ENCODE assay signal across 23 cellular contexts in the genomic region with DNA sequence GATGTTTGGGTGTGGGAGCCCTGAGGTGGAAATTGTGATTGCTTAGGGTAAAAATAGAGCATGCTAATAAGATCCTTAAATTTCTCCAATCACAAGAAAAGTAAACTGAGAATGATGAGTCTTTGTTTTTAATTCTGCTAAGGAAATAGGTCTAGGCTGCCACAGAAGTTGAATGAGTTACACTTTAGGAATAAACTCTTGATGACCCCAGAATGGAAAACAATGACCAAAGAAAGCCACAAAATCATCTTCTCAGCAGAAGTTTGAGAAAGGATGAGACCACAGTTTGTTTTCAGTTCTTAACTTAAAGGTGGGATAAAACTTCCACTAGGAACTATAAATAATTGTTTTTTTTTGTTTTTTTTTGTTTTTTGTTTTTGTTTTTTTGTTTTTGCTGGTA.
A peak's percentile ranks its signal among the peaks of the same experiment; 100 is the strongest.
DNase-seq lines count a peak whose midpoint lies in the region; ATAC-seq and TF ChIP-seq lines count a peak whose summit lies in the region.
"Had no signal": no experiment of that assay in that cellular context is flagged by ENCODE, and none has a peak within 500 bp of the region (broad histone marks: within the 10 kb centered on the region; RNA-seq: fewer than 3 reads in every experiment).

No MANE protein-coding gene starts in this region.

- H3K4me1 ChIP-seq in BLaER1 treated with 17β-estradiol and CSF1 and Interleukin-3, amounts not matched to agents 10 nM and 100 nM, result peaks cover 17 to 31% (median 28%) of the 10 kb centered on the region in 10 experiments

- ATAC-seq in GM21825 (IDR thresholded peaks at IDR 0.05; ENCODE audit: unreplicated experiment) (no peak), left colon (no peak), HG02885 (IDR thresholded peaks at IDR 0.05; ENCODE audit: poor library complexity, unreplicated experiment) (no peak)
- ATAC-seq: GM12878 had no signal

- intact Hi-C loops in left colon (cut with DNase I, micrococcal nuclease), result no loop called here

- no peak overlapping the region for H3K9ac ChIP-seq in BLaER1 treated with 17β-estradiol and CSF1 and Interleukin-3, amounts not matched to agents 10 nM and 100 nM

- no peaks in the 10 kb centered on the region for H3K27me3 ChIP-seq in BLaER1 treated with 17β-estradiol and CSF1 and Interleukin-3, amounts not matched to agents 10 nM and 100 nM
- H3K27me3 ChIP-seq: MG63, SJSA1 had no signal

- peaks cover 0 to 14% (median 5%) of the 10 kb centered on the region in 11 experiments; a peak in 7 of 22 replicates for H3K9me3 ChIP-seq in BLaER1 treated with 17β-estradiol and CSF1 and Interleukin-3, amounts not matched to agents 10 nM and 100 nM (replicated peaks in 1 of 11)
- H3K9me3 ChIP-seq: MG63, SJSA1 had no signal

- no peak for TF ChIP-seq CTCF in choroid plexus epithelial cell (conservative IDR thresholded peaks at IDR 0.05; ENCODE audit: low read depth, low read length)

- H3K36me3 ChIP-seq in BLaER1 treated with 17β-estradiol and CSF1 and Interleukin-3, amounts not matched to agents 10 nM and 100 nM, result no peaks in the 10 kb centered on the region
- H3K36me3 ChIP-seq: MG63, SJSA1 had no signal

- no peak overlapping the region for H3K27ac ChIP-seq in BLaER1 treated with 17β-estradiol and CSF1 and Interleukin-3, amounts not matched to agents 10 nM and 100 nM
- H3K27ac ChIP-seq: SJSA1 had no signal

- DNase-seq in MV-4-11 (lab: John Stamatoyannopoulos, UW) (peak; percentile 48), choroid plexus epithelial cell (ENCODE audit: low read depth) (peak; percentile 54), myocyte (ENCODE audit: low read depth) (peak; percentile 13), left colon (no peak), RPMI8226 (no peak)
- DNase-seq: 8988T, AML-193, DMS79 treated with DMSO at 0.1 percent for 48 hours, GOT3, HCEC 1CT, IMR-90, MG63, NCI-H1048, NCI-H1436, NCI-H2029, NCI-H226, NCI-H510A treated with DMSO at 0.1 percent for 48 hours, NCI-H748 treated with DMSO at 0.1 percent for 48 hours had no signal

- no peaks in the 10 kb centered on the region for H4K20me1 ChIP-seq in BLaER1 treated with 17β-estradiol and CSF1 and Interleukin-3, amounts not matched to agents 10 nM and 100 nM

- H3K4me2 ChIP-seq in BLaER1 treated with 17β-estradiol and CSF1 and Interleukin-3, amounts not matched to agents 10 nM and 100 nM, result peak overlapping the region in 8 of 11 experiments; percentile 2 to 37 (median 16); a peak in 5 of 22 replicates

- H3K4me3 ChIP-seq in BLaER1 treated with 17β-estradiol and CSF1 and Interleukin-3, amounts not matched to agents 10 nM and 100 nM, result no peak overlapping the region
- H3K4me3 ChIP-seq in choroid plexus epithelial cell (ENCODE audit: low read depth, low read length), result no peak overlapping the region
- H3K4me3 ChIP-seq: GM12878, MG63, SJSA1 had no signal

Comparison
In these comparisons a context has a peak if more than half of its experiments do, and no peak if none do; other contexts are left out.
1. DNase-seq: peak in MV-4-11 (single experiment), choroid plexus epithelial cell (single experiment) and myocyte (single experiment); none in left colon (0 of 2) and RPMI8226 (single experiment).